Comparison of ENCODE assay signal across 1 cellular context in genomic region chr12:124867389-124867930, GRCh38.
TF ChIP-seq lines count a peak whose summit lies in the region.

No MANE protein-coding gene starts in this region.

TF ChIP-seq in K562, 482 proteins besides CTCF, POLR2A, EP300 and RAD21 (continued from another document and continues in another):
- no peak for TF ChIP-seq PRDM10 (IDR thresholded peaks at IDR 0.05; ENCODE audit: partially characterized antibody)
- TF ChIP-seq GTF2A2 (tag; IDR thresholded peaks at IDR 0.05), result no peak; the same call in 1 of the 2 replicates
- TF ChIP-seq HDAC1 (IDR thresholded peaks at IDR 0.05), result peak in 1 of 2 experiments; percentile 53; a peak in 1 of 4 replicates
- no peak for TF ChIP-seq TFE3 (CRISPR knock-in tag; IDR thresholded peaks at IDR 0.05)
- no peak; the same call in 1 of the 2 replicates for TF ChIP-seq ZKSCAN8 (CRISPR knock-in tag; IDR thresholded peaks at IDR 0.05)
- TF ChIP-seq FOXK1 (CRISPR knock-in tag; IDR thresholded peaks at IDR 0.05; ENCODE audit: borderline replicate concordance), result no peak
- no peak for TF ChIP-seq ZNF263 (CRISPR knock-in tag; IDR thresholded peaks at IDR 0.05; ENCODE audit: borderline replicate concordance)
- no peak for TF ChIP-seq MECOM (CRISPR knock-in tag; IDR thresholded peaks at IDR 0.05)
- TF ChIP-seq PREB (CRISPR knock-in tag; IDR thresholded peaks at IDR 0.05), result no peak
- TF ChIP-seq FOS (IDR thresholded peaks at IDR 0.05; ENCODE audit: extremely low read depth, insufficient read length), result no peak
- no peak for TF ChIP-seq SLC30A9 (CRISPR knock-in tag; IDR thresholded peaks at IDR 0.05)
- no peak for TF ChIP-seq KDM4B (IDR thresholded peaks at IDR 0.05; ENCODE audit: borderline replicate concordance in 2 of 2, low read depth in 1 of 2)
- peak; percentile 91 for TF ChIP-seq CREB3 (tag; conservative IDR thresholded peaks at IDR 0.05; ENCODE audit: low read depth)
- no peak for TF ChIP-seq ZNF280A (IDR thresholded peaks at IDR 0.05; ENCODE audit: low read depth, partially characterized antibody)
- no peak for TF ChIP-seq MBD2 (IDR thresholded peaks at IDR 0.05; ENCODE audit: borderline replicate concordance, low read depth)
- TF ChIP-seq HBP1 (CRISPR knock-in tag; IDR thresholded peaks at IDR 0.05), result no peak
- TF ChIP-seq NFE2L1 (tag; IDR thresholded peaks at IDR 0.05; ENCODE audit: borderline replicate concordance, low read depth), result peak; percentile 98
- peak; percentile 46 to 69; a peak in 1 of 4 replicates for TF ChIP-seq TRIM24 (IDR thresholded peaks at IDR 0.05)
- TF ChIP-seq COPS2 (conservative IDR thresholded peaks at IDR 0.05), result no peak
- TF ChIP-seq ZBTB11 (CRISPR knock-in tag; IDR thresholded peaks at IDR 0.05), result peak in 1 of 3 experiments; percentile 55; a peak in 2 of 6 replicates
- TF ChIP-seq GABPB2 (CRISPR knock-in tag; conservative IDR thresholded peaks at IDR 0.05), result no peak
- no peak for TF ChIP-seq NR2F6 (CRISPR knock-in tag; IDR thresholded peaks at IDR 0.05)
- no peak for TF ChIP-seq SNIP1 (IDR thresholded peaks at IDR 0.05; ENCODE audit: low read depth)
- TF ChIP-seq ZNF695 (CRISPR knock-in tag; IDR thresholded peaks at IDR 0.05), result no peak
- no peak for TF ChIP-seq CUX1 (CRISPR knock-in tag; IDR thresholded peaks at IDR 0.05)
- TF ChIP-seq HINFP (tag; conservative IDR thresholded peaks at IDR 0.05; ENCODE audit: low read depth), result peak; percentile 67; the same call in 1 of the 2 replicates
- TF ChIP-seq SMAD4 (CRISPR knock-in tag; conservative IDR thresholded peaks at IDR 0.05), result peak; percentile 75
- TF ChIP-seq ZNF449 (CRISPR knock-in tag; IDR thresholded peaks at IDR 0.05), result no peak
- TF ChIP-seq BHLHE40 (IDR thresholded peaks at IDR 0.05; ENCODE audit: low read length), result peak; percentile 61; the same call in 1 of the 2 replicates
- TF ChIP-seq ZNF354B (CRISPR knock-in tag; IDR thresholded peaks at IDR 0.05), result no peak
- no peak for TF ChIP-seq ZBTB26 (CRISPR knock-in tag; IDR thresholded peaks at IDR 0.05)
